8 cellular contexts compared by ENCODE assay signal in genomic region chr5:142107729-142108431, GRCh38.
DNase-seq lines count a peak whose midpoint lies in the region; ATAC-seq and TF ChIP-seq lines count a peak whose summit lies in the region.

No MANE protein-coding gene starts in this region.

- no peak overlapping the region for H3K27ac Mint-ChIP-seq in nephron progenitor cell

- no peak for ATAC-seq in GM19463 (IDR thresholded peaks at IDR 0.05; ENCODE audit: unreplicated experiment)
- ATAC-seq in HG02884 (IDR thresholded peaks at IDR 0.05; ENCODE audit: unreplicated experiment), result no peak

- H3K9me3 ChIP-seq in BLaER1, result no peaks in the 10 kb centered on the region
- no peaks in the 10 kb centered on the region for H3K9me3 ChIP-seq in OCI-LY1 (ENCODE audit: low read length)
- H3K9me3 ChIP-seq in duodenal mucosa (ENCODE audit: control insufficient read depth in 1 of 2, low read length in 2 of 2), result no peaks in the 10 kb centered on the region

- peaks cover 5% of the 10 kb centered on the region; the same call in 1 of the 2 replicates for H3K79me2 ChIP-seq in OCI-LY1 (ENCODE audit: insufficient read depth, low read length)

- H3K4me3 ChIP-seq in BLaER1, result no peak overlapping the region
- H3K4me3 ChIP-seq in OCI-LY1 (ENCODE audit: low read depth, low read length, poor library complexity, severe bottlenecking), result peak overlapping the region; percentile 85
- peak overlapping the region; percentile 52 to 58 for H3K4me3 ChIP-seq in duodenal mucosa (ENCODE audit: low read depth in 1 of 2, low read length in 2 of 2)

- H3K9me2 ChIP-seq in OCI-LY1 (ENCODE audit: low read depth, low read length), result no peaks in the 10 kb centered on the region

- H3K9ac ChIP-seq in BLaER1 (no peak overlapping the region), OCI-LY1 (ENCODE audit: low read length) (peak overlapping the region; percentile 52; the same call in 1 of the 2 replicates), duodenal mucosa (ENCODE audit: low read depth in 1 of 2, low read length in 2 of 2) (peak overlapping the region; percentile 77 to 78)

- H3K4me2 ChIP-seq in BLaER1, result peak overlapping the region; percentile 96
- H3K4me2 ChIP-seq in OCI-LY1 (ENCODE audit: low read length), result peak overlapping the region; percentile 74

- H3K4me3 Mint-ChIP-seq in nephron progenitor cell, result peak overlapping the region; percentile 77

- DNase-seq in nephron progenitor cell, result no peak
- no peak for DNase-seq in NCI-H1092 (lab: John Stamatoyannopoulos, UW)
- no peak for DNase-seq in SHP77 treated with DMSO at 0.1 percent for 48 hours (lab: John Stamatoyannopoulos, UW)

- no peak overlapping the region for H3K27ac ChIP-seq in BLaER1
- no peak overlapping the region for H3K27ac ChIP-seq in OCI-LY1 (ENCODE audit: low read depth, low read length, poor library complexity, severe bottlenecking)
- peak overlapping the region; percentile 95 for H3K27ac ChIP-seq in duodenal mucosa (ENCODE audit: low read depth, low read length)

- H3K36me3 ChIP-seq in BLaER1, result no peaks in the 10 kb centered on the region
- H3K36me3 ChIP-seq in OCI-LY1 (ENCODE audit: insufficient read depth, low read length), result peaks cover 9% of the 10 kb centered on the region
- no peaks in the 10 kb centered on the region for H3K36me3 ChIP-seq in duodenal mucosa (ENCODE audit: control insufficient read depth in 1 of 2, insufficient read depth in 2 of 2, low read length in 2 of 2)

- H4K20me1 ChIP-seq in BLaER1 (peaks cover 19% of the 10 kb centered on the region), OCI-LY1 (ENCODE audit: insufficient read depth, low read length) (no peaks in the 10 kb centered on the region)

- H3F3A ChIP-seq in OCI-LY1 (ENCODE audit: insufficient read depth, low read length), result no peaks in the 10 kb centered on the region

- peaks cover 13% of the 10 kb centered on the region for H3K36me3 Mint-ChIP-seq in nephron progenitor cell (ENCODE audit: low read depth)

- H3K9me3 Mint-ChIP-seq in nephron progenitor cell, result peaks cover 8% of the 10 kb centered on the region

- H3K4me1 ChIP-seq in BLaER1, result peaks cover 30% of the 10 kb centered on the region
- peaks cover 22% of the 10 kb centered on the region for H3K4me1 ChIP-seq in OCI-LY1 (ENCODE audit: insufficient read depth, low read length, severe bottlenecking)
- H3K4me1 ChIP-seq in duodenal mucosa (ENCODE audit: control insufficient read depth in 1 of 2, insufficient read depth in 2 of 2, low read length in 2 of 2), result peaks cover 22% of the 10 kb centered on the region in 2 donors

- TF ChIP-seq CTCF in OCI-LY1 (IDR thresholded peaks at IDR 0.05; ENCODE audit: low read length) (no peak), nephron progenitor cell (IDR thresholded peaks at IDR 0.05) (no peak)

- peaks cover 15% of the 10 kb centered on the region for H3K27me3 Mint-ChIP-seq in nephron progenitor cell (ENCODE audit: low read depth, poor library complexity)

- peak overlapping the region; percentile 93; the same call in 1 of the 2 replicates for H2AFZ ChIP-seq in OCI-LY1 (ENCODE audit: low read length)

- H3K4me1 Mint-ChIP-seq in nephron progenitor cell, result peaks cover 22% of the 10 kb centered on the region

- H3K27me3 ChIP-seq in BLaER1 (peaks cover 27% of the 10 kb centered on the region), OCI-LY1 (ENCODE audit: insufficient read depth, low read length) (no peaks in the 10 kb centered on the region), duodenal mucosa (ENCODE audit: control insufficient read depth in 1 of 2, insufficient read depth in 2 of 2, low read length in 2 of 2) (no peaks in the 10 kb centered on the region)
